8 cellular contexts compared by ENCODE assay signal in the genomic region with DNA sequence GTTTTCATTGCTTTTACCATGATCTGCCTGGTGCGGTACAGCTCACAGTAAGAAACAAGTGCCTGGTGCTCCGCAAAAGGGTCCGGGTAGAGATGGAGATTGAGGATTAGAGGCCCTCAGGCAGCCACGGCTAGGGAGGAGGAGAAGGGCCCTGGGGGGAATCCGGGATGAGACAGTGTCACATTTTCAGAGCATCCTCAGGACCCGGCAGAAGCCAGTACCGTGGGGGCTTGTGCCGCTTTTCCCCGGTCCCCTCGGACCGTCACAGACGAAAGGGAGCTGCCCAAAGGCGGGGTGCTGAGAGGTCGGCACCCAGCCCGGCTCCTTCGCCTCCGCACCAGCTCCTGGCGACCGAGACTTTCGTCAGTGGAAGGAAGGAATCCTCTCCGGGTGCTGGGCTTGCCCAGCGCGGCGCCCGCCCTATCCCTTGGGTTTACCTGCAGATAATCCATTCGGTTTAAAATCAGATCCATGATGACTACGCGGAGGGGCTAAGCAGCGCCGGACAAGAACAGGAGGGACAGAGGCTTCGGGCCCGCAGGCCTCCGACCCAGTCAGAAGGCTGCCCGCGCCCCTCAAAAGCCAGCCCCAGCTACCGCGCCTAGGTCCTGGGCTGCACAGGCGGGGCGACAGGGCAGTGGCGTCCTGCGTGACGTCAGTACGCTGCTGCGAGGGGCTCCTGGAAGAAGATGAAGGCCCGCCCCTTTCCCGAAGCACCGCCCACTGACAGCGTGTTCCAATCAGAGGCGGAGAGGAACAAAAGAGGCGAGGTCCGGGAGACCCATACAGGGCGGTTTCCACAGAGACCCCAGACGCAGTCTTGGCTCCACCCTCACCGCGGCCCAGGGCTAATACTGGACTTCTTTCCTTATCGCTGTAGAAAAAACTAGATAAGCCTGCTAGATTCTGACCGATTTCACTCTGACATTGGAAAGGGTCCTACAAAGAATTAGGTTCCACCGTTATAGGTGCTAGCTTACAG. TPM values are rescaled to one million over a fixed set of nuclear protein-coding genes. Genes with fewer than 3 reads are reported as not detected.
DNase-seq lines count a peak whose midpoint lies in the region; ATAC-seq and TF ChIP-seq lines count a peak whose summit lies in the region.

A gene with protein sequence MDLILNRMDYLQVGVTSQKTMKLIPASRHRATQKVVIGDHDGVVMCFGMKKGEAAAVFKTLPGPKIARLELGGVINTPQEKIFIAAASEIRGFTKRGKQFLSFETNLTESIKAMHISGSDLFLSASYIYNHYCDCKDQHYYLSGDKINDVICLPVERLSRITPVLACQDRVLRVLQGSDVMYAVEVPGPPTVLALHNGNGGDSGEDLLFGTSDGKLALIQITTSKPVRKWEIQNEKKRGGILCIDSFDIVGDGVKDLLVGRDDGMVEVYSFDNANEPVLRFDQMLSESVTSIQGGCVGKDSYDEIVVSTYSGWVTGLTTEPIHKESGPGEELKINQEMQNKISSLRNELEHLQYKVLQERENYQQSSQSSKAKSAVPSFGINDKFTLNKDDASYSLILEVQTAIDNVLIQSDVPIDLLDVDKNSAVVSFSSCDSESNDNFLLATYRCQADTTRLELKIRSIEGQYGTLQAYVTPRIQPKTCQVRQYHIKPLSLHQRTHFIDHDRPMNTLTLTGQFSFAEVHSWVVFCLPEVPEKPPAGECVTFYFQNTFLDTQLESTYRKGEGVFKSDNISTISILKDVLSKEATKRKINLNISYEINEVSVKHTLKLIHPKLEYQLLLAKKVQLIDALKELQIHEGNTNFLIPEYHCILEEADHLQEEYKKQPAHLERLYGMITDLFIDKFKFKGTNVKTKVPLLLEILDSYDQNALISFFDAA (minus strand): TSS at position 634 of the 982 bp plus-strand sequence. CDS start 161 bp downstream, at position 473.

- WGBS in mammary epithelial cell (ENCODE audit: low coverage, missing lambda C conversion rate): 3% methylated on average over 27 of the region's 58 CpGs

- dilution Hi-C loops in mammary epithelial cell (cut with HindIII; ENCODE audit: low sequenced_read_pairs): no loop called here

- H3K27ac ChIP-seq in ACC112 (ENCODE audit: low read depth, low read length) (peak within 1 kb of the TSS; percentile 45; the same call in 1 of the 2 replicates), WERI-Rb-1 (peak within 1 kb of the TSS; percentile 77), mammary epithelial cell (ENCODE audit: insufficient read depth, low read depth, low read length) (peak within 1 kb of the TSS; percentile 75), skeletal muscle tissue (ENCODE audit: low read depth, low read length) (peak within 1 kb of the TSS; percentile 81)

- H2AFZ ChIP-seq in ACC112 (ENCODE audit: low read length, unreplicated experiment): peak within 1 kb of the TSS; percentile 90
- peak within 1 kb of the TSS; percentile 98 for H2AFZ ChIP-seq in mammary epithelial cell (ENCODE audit: low read depth, low read length)

- BruUV-seq in mammary epithelial cell (replicated peaks; lab: Mats Ljungman, UMichigan): no TSS peak

- H3K4me1 ChIP-seq in ACC112 (ENCODE audit: control insufficient read depth, insufficient read depth, low read length, unreplicated experiment) (peaks cover 8% of the 10 kb centered on the region), mammary epithelial cell (ENCODE audit: insufficient read depth, low read length) (peaks cover 13% of the 10 kb centered on the region), skeletal muscle tissue (ENCODE audit: control insufficient read depth in 3 of 3, insufficient read depth in 3 of 3, low read length in 3 of 3) (peaks cover 4 to 9% (median 5%) of the 10 kb centered on the region in 3 donors)

- H3K9me3 ChIP-seq in WERI-Rb-1 (ENCODE audit: severe bottlenecking) (no peaks in the 10 kb centered on the region), mammary epithelial cell (replicated peaks; ENCODE audit: insufficient read depth, low read length) (no peaks in the 10 kb centered on the region), iPS-18c (ENCODE audit: control insufficient read depth, insufficient read depth, low read length) (no peaks in the 10 kb centered on the region), skeletal muscle tissue (ENCODE audit: control insufficient read depth in 3 of 3, low read length in 3 of 3) (no peaks in the 10 kb centered on the region)

- H3K79me2 ChIP-seq in ACC112 (ENCODE audit: control insufficient read depth, insufficient read depth, low read length, unreplicated experiment): peaks cover 14% of the 10 kb centered on the region
- H3K79me2 ChIP-seq in mammary epithelial cell (ENCODE audit: insufficient read depth, low read length): peaks cover 21% of the 10 kb centered on the region

- H3K4me3 ChIP-seq in ACC112 (ENCODE audit: low read depth, low read length): peak within 1 kb of the TSS; percentile 84
- peak within 1 kb of the TSS; percentile 77 for H3K4me3 ChIP-seq in WERI-Rb-1 (ENCODE audit: low read depth, low read length)
- H3K4me3 ChIP-seq in mammary epithelial cell (replicated peaks in 1 of 3; ENCODE audit: insufficient read depth in 1 of 3, low read depth in 2 of 3, low read length in 3 of 3): peak within 1 kb of the TSS; percentile 84 to 89 (median 87)
- peak within 1 kb of the TSS; percentile 64 for H3K4me3 ChIP-seq in iPS-18c (ENCODE audit: insufficient read depth, low read depth, low read length)
- peak within 1 kb of the TSS; percentile 80 to 95 (median 90) for H3K4me3 ChIP-seq in skeletal muscle tissue (ENCODE audit: low read length in 3 of 3)

- DNase-seq in NCI-H2227 (lab: John Stamatoyannopoulos, UW; ENCODE audit: unreplicated experiment) (peak; percentile 96), WERI-Rb-1 (peak; percentile 100), mammary epithelial cell (peak; percentile 90)

- CTCF ChIA-PET in mammary epithelial cell (lab: Charles Lee; ENCODE audit: low non-redundant PET): interaction anchor here (0.6 kb wide), 1 partner anchor 72 kb away, joined by 7 read pairs; no protein-coding TSS in a partner anchor

- H3K9ac ChIP-seq in mammary epithelial cell (ENCODE audit: insufficient read depth, low read length): peak within 1 kb of the TSS; percentile 78
- H3K9ac ChIP-seq in skeletal muscle tissue (ENCODE audit: low read depth in 1 of 3, low read length in 3 of 3): peak within 1 kb of the TSS; percentile 85 to 92 (median 86)

- H3K27me3 ChIP-seq in ACC112 (ENCODE audit: insufficient read depth, low read length) (no peaks in the 10 kb centered on the region), WERI-Rb-1 (ENCODE audit: insufficient read depth, low read depth, severe bottlenecking) (no peaks in the 10 kb centered on the region), mammary epithelial cell (ENCODE audit: insufficient read depth, low read length) (no peaks in the 10 kb centered on the region), skeletal muscle tissue (ENCODE audit: control insufficient read depth in 3 of 3, insufficient read depth in 3 of 3, low read length in 3 of 3) (no peaks in the 10 kb centered on the region)

- intact Hi-C loops in mammary epithelial cell (cut with micrococcal nuclease): no loop called here

- no peak for TF ChIP-seq CTCF in WERI-Rb-1 (IDR thresholded peaks at IDR 0.05; ENCODE audit: low read depth, low read length)
- no peak for TF ChIP-seq CTCF in mammary epithelial cell (conservative IDR thresholded peaks at IDR 0.05 in 1 of 2, IDR thresholded peaks at IDR 0.05 in 1 of 2; ENCODE audit: extremely low read depth in 1 of 2, insufficient read depth in 1 of 2, low read depth in 1 of 2, low read length in 2 of 2)

- ATAC-seq in GM18870 (IDR thresholded peaks at IDR 0.05; ENCODE audit: unreplicated experiment): peak; percentile 97
- peak; percentile 100 for ATAC-seq in HG03135 (IDR thresholded peaks at IDR 0.05; ENCODE audit: unreplicated experiment)

- no peaks in the 10 kb centered on the region for H4K20me1 ChIP-seq in mammary epithelial cell (ENCODE audit: insufficient read depth, low read length)

- H3K36me3 ChIP-seq in ACC112 (ENCODE audit: insufficient read depth, low read length) (peaks cover 25% of the 10 kb centered on the region), WERI-Rb-1 (peaks cover 26% of the 10 kb centered on the region), mammary epithelial cell (ENCODE audit: insufficient read depth, low read length) (no peaks in the 10 kb centered on the region), skeletal muscle tissue (ENCODE audit: control insufficient read depth in 3 of 3, insufficient read depth in 3 of 3, low read length in 3 of 3) (peaks cover 0 to 10% (median 6%) of the 10 kb centered on the region in 3 donors)

- in situ Hi-C loops in mammary epithelial cell (cut with MboI; ENCODE audit: low sequenced_read_pairs in 2 of 2): no loop called here

- peak within 1 kb of the TSS; percentile 86 for H3K4me2 ChIP-seq in mammary epithelial cell (ENCODE audit: insufficient read depth, low read depth, low read length)

RNA-seq across cellular contexts. Expression of the gene that starts here (rescaled TPM):
- total RNA-seq in mammary epithelial cell: 10 to 100 TPM; 29.6 to 33.3 TPM
- polyA plus RNA-seq in mammary epithelial cell: 20.1 TPM
- polyA minus RNA-seq in mammary epithelial cell: 31.6 TPM
- total RNA-seq in skeletal muscle tissue: 9.4 TPM

Comparison
In these comparisons a context has a peak if more than half of its experiments do, and no peak if none do; other contexts are left out.
1. Peak in every context shown above with its lines: DNase-seq, ATAC-seq, H3K4me3 ChIP-seq and H3K27ac ChIP-seq.